ENCODE assay signal across 1 cellular context in the genomic region with DNA sequence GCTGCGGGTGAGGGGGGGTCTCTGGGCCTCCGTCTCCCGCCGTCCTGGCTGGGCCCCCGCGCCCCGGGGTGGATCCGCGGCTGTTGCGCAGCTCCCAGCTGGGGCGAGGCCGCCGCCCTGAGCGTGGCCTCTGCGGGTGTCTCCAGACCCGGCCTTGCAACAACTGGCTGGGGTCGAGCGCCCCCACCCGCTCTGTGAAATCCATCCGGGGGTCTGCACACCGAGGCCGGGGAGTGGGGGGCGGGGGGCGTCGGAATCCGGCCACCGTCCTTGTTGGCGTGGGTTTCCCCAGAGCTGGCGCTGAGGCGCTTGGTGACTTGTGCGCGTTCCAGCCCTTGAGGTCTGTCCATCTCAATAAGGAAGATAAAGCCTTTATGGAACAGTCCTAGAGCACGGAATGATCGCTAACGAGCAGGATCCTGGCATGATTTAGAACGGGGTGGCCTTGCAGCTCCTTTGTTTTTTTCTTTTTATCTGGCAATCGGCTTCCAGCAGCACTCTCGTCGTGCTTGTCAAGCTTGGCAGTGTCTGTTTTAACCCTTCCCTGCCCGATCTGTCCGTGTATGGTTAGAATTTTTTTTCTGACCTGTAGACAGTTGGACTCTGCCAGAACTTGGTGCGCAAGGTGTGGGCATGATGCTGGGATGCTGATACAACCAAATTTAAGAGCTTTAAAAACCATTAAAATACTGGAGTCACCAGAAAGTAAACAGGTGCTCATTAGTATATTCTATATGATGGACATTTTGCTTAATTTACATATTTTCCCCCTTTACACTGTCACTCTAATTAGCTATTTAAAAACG.
A peak's percentile ranks its signal among the peaks of the same experiment; 100 is the strongest.
TF ChIP-seq lines count a peak whose summit lies in the region.

No MANE protein-coding gene starts in this region.

TF ChIP-seq in HepG2, 621 proteins besides CTCF, POLR2A, EP300 and RAD21 (continued from another document and continues in another):
- TF ChIP-seq, protein P1, sequence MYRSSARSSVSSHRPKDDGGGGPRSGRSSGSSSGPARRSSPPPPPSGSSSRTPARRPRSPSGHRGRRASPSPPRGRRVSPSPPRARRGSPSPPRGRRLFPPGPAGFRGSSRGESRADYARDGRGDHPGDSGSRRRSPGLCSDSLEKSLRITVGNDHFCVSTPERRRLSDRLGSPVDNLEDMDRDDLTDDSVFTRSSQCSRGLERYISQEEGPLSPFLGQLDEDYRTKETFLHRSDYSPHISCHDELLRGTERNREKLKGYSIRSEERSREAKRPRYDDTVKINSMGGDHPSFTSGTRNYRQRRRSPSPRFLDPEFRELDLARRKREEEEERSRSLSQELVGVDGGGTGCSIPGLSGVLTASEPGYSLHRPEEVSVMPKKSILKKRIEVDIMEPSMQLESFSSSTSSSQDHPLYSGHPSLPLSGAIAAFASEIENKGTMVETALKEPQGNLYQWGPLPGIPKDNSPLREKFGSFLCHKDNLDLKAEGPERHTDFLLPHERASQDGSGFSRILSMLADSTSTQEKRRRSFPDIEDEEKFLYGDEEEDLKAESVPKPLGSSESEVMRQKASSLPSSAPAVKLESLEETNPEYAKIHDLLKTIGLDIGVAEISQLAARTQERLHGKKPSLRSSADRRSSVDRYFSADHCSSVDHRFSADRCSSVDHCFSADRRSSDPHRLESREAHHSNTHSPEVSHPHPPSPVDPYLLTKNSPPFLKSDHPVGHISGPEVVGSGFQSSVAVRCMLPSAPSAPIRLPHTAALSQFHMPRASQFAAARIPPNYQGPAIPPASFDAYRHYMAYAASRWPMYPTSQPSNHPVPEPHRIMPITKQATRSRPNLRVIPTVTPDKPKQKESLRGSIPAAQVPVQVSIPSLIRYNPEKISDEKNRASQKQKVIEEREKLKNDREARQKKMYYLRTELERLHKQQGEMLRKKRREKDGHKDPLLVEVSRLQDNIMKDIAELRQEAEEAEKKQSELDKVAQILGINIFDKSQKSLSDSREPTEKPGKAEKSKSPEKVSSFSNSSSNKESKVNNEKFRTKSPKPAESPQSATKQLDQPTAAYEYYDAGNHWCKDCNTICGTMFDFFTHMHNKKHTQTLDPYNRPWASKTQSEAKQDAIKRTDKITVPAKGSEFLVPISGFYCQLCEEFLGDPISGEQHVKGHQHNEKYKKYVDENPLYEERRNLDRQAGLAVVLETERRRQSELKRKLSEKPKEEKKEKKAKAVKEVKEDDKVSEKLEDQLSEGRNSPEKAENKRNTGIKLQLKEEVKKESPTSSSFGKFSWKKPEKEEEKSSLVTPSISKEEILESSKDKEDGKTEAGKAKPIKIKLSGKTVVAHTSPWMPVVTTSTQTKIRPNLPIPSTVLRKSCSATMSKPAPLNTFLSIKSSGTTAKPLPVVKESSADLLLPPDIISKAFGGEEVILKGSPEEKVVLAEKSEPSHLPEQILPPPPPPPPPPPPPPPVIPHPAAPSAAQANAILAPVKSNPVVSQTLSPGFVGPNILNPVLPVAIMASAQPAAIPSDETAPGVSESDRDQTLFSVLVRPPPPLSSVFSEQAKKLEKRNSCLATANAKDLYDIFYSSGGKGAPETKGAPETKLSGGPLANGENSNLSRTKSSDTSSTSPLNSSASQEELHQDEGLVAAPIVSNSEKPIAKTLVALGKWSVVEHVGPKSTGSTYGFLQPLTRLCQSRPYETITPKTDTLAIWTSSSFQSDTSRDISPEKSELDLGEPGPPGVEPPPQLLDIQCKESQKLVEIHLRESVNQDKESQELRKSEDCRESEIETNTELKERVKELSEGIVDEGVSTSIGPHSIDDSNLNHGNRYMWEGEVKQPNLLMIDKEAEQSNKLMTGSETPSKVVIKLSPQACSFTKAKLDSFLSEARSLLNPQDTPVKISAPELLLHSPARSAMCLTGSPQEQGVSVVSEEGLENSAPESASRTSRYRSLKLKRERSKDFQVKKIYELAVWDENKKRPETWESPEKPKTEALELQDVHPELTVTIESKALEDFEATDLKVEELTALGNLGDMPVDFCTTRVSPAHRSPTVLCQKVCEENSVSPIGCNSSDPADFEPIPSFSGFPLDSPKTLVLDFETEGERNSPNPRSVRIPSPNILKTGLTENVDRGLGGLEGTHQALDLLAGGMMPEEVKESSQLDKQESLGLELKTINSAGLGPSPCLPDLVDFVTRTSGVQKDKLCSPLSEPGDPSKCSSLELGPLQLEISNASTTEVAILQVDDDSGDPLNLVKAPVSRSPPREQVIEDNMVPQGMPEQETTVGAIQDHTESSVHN (CRISPR knock-in tag; IDR thresholded peaks at IDR 0.05): peak; percentile 28; the same call in 1 of the 2 replicates
- TF ChIP-seq ZBTB1 (CRISPR knock-in tag; IDR thresholded peaks at IDR 0.05; ENCODE audit: borderline replicate concordance): no peak
- TF ChIP-seq, protein P2, sequence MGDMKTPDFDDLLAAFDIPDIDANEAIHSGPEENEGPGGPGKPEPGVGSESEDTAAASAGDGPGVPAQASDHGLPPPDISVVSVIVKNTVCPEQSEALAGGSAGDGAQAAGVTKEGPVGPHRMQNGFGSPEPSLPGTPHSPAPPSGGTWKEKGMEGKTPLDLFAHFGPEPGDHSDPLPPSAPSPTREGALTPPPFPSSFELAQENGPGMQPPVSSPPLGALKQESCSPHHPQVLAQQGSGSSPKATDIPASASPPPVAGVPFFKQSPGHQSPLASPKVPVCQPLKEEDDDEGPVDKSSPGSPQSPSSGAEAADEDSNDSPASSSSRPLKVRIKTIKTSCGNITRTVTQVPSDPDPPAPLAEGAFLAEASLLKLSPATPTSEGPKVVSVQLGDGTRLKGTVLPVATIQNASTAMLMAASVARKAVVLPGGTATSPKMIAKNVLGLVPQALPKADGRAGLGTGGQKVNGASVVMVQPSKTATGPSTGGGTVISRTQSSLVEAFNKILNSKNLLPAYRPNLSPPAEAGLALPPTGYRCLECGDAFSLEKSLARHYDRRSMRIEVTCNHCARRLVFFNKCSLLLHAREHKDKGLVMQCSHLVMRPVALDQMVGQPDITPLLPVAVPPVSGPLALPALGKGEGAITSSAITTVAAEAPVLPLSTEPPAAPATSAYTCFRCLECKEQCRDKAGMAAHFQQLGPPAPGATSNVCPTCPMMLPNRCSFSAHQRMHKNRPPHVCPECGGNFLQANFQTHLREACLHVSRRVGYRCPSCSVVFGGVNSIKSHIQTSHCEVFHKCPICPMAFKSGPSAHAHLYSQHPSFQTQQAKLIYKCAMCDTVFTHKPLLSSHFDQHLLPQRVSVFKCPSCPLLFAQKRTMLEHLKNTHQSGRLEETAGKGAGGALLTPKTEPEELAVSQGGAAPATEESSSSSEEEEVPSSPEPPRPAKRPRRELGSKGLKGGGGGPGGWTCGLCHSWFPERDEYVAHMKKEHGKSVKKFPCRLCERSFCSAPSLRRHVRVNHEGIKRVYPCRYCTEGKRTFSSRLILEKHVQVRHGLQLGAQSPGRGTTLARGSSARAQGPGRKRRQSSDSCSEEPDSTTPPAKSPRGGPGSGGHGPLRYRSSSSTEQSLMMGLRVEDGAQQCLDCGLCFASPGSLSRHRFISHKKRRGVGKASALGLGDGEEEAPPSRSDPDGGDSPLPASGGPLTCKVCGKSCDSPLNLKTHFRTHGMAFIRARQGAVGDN (CRISPR knock-in tag; IDR thresholded peaks at IDR 0.05): peak; percentile 81
- no peak for TF ChIP-seq BCL6 (CRISPR knock-in tag; IDR thresholded peaks at IDR 0.05)
- TF ChIP-seq ZNF383 (CRISPR knock-in tag; IDR thresholded peaks at IDR 0.05; ENCODE audit: borderline replicate concordance): no peak
- no peak for TF ChIP-seq SIN3B (IDR thresholded peaks at IDR 0.05; ENCODE audit: low read length)
- no peak; the same call in 1 of the 2 replicates for TF ChIP-seq ZNF12 (CRISPR knock-in tag; IDR thresholded peaks at IDR 0.05)
- TF ChIP-seq, protein P3, sequence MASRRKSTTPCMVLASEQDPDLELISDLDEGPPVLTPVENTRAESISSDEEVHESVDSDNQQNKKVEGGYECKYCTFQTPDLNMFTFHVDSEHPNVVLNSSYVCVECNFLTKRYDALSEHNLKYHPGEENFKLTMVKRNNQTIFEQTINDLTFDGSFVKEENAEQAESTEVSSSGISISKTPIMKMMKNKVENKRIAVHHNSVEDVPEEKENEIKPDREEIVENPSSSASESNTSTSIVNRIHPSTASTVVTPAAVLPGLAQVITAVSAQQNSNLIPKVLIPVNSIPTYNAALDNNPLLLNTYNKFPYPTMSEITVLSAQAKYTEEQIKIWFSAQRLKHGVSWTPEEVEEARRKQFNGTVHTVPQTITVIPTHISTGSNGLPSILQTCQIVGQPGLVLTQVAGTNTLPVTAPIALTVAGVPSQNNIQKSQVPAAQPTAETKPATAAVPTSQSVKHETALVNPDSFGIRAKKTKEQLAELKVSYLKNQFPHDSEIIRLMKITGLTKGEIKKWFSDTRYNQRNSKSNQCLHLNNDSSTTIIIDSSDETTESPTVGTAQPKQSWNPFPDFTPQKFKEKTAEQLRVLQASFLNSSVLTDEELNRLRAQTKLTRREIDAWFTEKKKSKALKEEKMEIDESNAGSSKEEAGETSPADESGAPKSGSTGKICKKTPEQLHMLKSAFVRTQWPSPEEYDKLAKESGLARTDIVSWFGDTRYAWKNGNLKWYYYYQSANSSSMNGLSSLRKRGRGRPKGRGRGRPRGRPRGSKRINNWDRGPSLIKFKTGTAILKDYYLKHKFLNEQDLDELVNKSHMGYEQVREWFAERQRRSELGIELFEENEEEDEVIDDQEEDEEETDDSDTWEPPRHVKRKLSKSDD (CRISPR knock-in tag; IDR thresholded peaks at IDR 0.05; ENCODE audit: low read depth): no peak
- TF ChIP-seq HDAC1 (CRISPR knock-in tag; IDR thresholded peaks at IDR 0.05): peak; percentile 1; the same call in 1 of the 2 replicates
- TF ChIP-seq, protein P4, sequence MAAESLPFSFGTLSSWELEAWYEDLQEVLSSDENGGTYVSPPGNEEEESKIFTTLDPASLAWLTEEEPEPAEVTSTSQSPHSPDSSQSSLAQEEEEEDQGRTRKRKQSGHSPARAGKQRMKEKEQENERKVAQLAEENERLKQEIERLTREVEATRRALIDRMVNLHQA (CRISPR knock-in tag; IDR thresholded peaks at IDR 0.05): no peak
- TF ChIP-seq, protein P5, sequence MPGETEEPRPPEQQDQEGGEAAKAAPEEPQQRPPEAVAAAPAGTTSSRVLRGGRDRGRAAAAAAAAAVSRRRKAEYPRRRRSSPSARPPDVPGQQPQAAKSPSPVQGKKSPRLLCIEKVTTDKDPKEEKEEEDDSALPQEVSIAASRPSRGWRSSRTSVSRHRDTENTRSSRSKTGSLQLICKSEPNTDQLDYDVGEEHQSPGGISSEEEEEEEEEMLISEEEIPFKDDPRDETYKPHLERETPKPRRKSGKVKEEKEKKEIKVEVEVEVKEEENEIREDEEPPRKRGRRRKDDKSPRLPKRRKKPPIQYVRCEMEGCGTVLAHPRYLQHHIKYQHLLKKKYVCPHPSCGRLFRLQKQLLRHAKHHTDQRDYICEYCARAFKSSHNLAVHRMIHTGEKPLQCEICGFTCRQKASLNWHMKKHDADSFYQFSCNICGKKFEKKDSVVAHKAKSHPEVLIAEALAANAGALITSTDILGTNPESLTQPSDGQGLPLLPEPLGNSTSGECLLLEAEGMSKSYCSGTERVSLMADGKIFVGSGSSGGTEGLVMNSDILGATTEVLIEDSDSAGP (CRISPR knock-in tag; IDR thresholded peaks at IDR 0.05; ENCODE audit: borderline replicate concordance): no peak; the same call in 1 of the 2 replicates
- TF ChIP-seq, protein P6, sequence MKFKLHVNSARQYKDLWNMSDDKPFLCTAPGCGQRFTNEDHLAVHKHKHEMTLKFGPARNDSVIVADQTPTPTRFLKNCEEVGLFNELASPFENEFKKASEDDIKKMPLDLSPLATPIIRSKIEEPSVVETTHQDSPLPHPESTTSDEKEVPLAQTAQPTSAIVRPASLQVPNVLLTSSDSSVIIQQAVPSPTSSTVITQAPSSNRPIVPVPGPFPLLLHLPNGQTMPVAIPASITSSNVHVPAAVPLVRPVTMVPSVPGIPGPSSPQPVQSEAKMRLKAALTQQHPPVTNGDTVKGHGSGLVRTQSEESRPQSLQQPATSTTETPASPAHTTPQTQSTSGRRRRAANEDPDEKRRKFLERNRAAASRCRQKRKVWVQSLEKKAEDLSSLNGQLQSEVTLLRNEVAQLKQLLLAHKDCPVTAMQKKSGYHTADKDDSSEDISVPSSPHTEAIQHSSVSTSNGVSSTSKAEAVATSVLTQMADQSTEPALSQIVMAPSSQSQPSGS (CRISPR knock-in tag; IDR thresholded peaks at IDR 0.05): no peak
- TF ChIP-seq PAWR (CRISPR knock-in tag; IDR thresholded peaks at IDR 0.05; ENCODE audit: borderline replicate concordance): no peak
- TF ChIP-seq ZSCAN12 (CRISPR knock-in tag; IDR thresholded peaks at IDR 0.05): no peak
- TF ChIP-seq PHB2 (IDR thresholded peaks at IDR 0.05; ENCODE audit: partially characterized antibody): no peak
- no peak for TF ChIP-seq PTBP1 (IDR thresholded peaks at IDR 0.05; ENCODE audit: low read depth, low read length, poor library complexity, severe bottlenecking)
- no peak for TF ChIP-seq U2AF2 (IDR thresholded peaks at IDR 0.05; ENCODE audit: low read depth, low read length)
- TF ChIP-seq ZNF562 (CRISPR knock-in tag; IDR thresholded peaks at IDR 0.05; ENCODE audit: borderline replicate concordance): no peak
- TF ChIP-seq, protein P7, sequence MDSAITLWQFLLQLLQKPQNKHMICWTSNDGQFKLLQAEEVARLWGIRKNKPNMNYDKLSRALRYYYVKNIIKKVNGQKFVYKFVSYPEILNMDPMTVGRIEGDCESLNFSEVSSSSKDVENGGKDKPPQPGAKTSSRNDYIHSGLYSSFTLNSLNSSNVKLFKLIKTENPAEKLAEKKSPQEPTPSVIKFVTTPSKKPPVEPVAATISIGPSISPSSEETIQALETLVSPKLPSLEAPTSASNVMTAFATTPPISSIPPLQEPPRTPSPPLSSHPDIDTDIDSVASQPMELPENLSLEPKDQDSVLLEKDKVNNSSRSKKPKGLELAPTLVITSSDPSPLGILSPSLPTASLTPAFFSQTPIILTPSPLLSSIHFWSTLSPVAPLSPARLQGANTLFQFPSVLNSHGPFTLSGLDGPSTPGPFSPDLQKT (CRISPR knock-in tag; IDR thresholded peaks at IDR 0.05; ENCODE audit: borderline replicate concordance): no peak
- TF ChIP-seq ZNF333 (CRISPR knock-in tag; IDR thresholded peaks at IDR 0.05; ENCODE audit: borderline replicate concordance): no peak; the same call in 1 of the 2 replicates
- TF ChIP-seq NFE2 (CRISPR knock-in tag; IDR thresholded peaks at IDR 0.05): no peak
- TF ChIP-seq, protein P8, sequence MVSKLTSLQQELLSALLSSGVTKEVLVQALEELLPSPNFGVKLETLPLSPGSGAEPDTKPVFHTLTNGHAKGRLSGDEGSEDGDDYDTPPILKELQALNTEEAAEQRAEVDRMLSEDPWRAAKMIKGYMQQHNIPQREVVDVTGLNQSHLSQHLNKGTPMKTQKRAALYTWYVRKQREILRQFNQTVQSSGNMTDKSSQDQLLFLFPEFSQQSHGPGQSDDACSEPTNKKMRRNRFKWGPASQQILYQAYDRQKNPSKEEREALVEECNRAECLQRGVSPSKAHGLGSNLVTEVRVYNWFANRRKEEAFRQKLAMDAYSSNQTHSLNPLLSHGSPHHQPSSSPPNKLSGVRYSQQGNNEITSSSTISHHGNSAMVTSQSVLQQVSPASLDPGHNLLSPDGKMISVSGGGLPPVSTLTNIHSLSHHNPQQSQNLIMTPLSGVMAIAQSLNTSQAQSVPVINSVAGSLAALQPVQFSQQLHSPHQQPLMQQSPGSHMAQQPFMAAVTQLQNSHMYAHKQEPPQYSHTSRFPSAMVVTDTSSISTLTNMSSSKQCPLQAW (CRISPR knock-in tag; IDR thresholded peaks at IDR 0.05): no peak
- TF ChIP-seq ZNF101 (CRISPR knock-in tag; IDR thresholded peaks at IDR 0.05; ENCODE audit: borderline replicate concordance, low read depth): no peak
- no peak for TF ChIP-seq THYN1 (CRISPR knock-in tag; IDR thresholded peaks at IDR 0.05; ENCODE audit: borderline replicate concordance, low read depth)
- TF ChIP-seq REL (CRISPR knock-in tag; conservative IDR thresholded peaks at IDR 0.05): no peak
- TF ChIP-seq NFE2L1 (CRISPR knock-in tag; IDR thresholded peaks at IDR 0.05; ENCODE audit: borderline replicate concordance): no peak
- no peak for TF ChIP-seq DPF2 (CRISPR knock-in tag; IDR thresholded peaks at IDR 0.05; ENCODE audit: borderline replicate concordance, low read depth)
- TF ChIP-seq, protein P9, sequence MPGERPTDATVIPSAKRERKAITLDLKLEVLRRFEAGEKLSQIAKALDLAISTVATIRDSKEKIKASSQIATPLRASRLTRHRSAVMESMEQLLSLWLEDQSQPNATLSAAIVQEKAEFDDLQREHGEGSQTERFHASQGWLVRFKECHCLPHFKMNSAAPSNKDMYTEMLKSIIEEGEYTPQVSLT (CRISPR knock-in tag; IDR thresholded peaks at IDR 0.05; ENCODE audit: borderline replicate concordance, low read depth): no peak
- no peak for TF ChIP-seq NBN (conservative IDR thresholded peaks at IDR 0.05)
